Comparison of ENCODE assay signal across 8 cellular contexts in the genomic region with DNA sequence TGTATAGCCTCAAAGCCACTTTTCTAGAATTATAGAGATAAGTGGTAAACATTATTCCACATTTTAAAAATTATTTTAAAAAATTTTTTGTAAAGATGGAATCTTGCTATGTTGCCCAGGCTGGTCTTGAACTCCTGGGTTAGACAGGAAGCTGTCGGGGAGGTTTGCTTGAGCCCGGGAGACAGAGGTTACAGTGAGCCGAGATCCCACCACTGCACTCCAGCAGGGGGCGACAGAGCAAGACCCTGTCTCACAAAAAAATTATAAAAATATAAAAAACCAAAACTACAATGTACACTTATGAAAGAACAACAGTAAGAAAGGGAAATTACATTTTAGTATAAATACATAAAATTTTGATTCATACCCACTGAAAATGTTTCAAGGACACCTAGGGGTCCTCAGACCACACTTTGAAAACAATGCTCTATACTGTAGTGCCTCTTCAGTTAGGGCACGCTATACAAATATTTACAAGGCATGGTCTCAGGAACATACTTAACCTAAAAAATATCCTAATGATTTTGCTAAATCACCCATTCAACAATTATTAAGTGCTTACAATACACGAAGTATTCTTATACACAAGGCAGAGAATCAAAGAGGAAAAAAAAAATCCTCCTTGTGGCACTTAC.
DNase-seq lines count a peak whose midpoint lies in the region; ATAC-seq and TF ChIP-seq lines count a peak whose summit lies in the region.

No MANE protein-coding gene starts in this region.

- H3K36me3 Mint-ChIP-seq in nephron progenitor cell (ENCODE audit: low read depth), result peaks cover 24% of the 10 kb centered on the region

- no peak for ATAC-seq in HG02610 (IDR thresholded peaks at IDR 0.05; ENCODE audit: unreplicated experiment)
- ATAC-seq in HG03460 (IDR thresholded peaks at IDR 0.05; ENCODE audit: unreplicated experiment), result no peak

- peaks cover 10% of the 10 kb centered on the region for H3K36me3 ChIP-seq in MG63
- no peaks in the 10 kb centered on the region for H3K36me3 ChIP-seq in thyroid gland

- no peak overlapping the region for H3K27ac Mint-ChIP-seq in nephron progenitor cell

- no peaks in the 10 kb centered on the region for H3K9me3 ChIP-seq in MG63
- H3K9me3 ChIP-seq in thyroid gland, result no peaks in the 10 kb centered on the region

- TF ChIP-seq CTCF in nephron progenitor cell (IDR thresholded peaks at IDR 0.05), result peak; percentile 72
- peak in 5 of 6 experiments; percentile 21 to 55 (median 39) for TF ChIP-seq CTCF in thyroid gland (IDR thresholded peaks at IDR 0.05)

- peaks cover 12% of the 10 kb centered on the region for H3K9me3 Mint-ChIP-seq in nephron progenitor cell

- no peaks in the 10 kb centered on the region for H3K27me3 ChIP-seq in MG63
- no peaks in the 10 kb centered on the region for H3K27me3 ChIP-seq in thyroid gland

- no peaks in the 10 kb centered on the region for H3K27me3 Mint-ChIP-seq in nephron progenitor cell (ENCODE audit: low read depth, poor library complexity)

- H3K4me3 ChIP-seq in MG63 (no peak overlapping the region), thyroid gland (replicated peaks in 1 of 3) (no peak overlapping the region)

- DNase-seq in CD1c-positive myeloid dendritic cell (ENCODE audit: extremely low spot score) (peak; percentile 64), MG63 (peak; percentile 29), nephron progenitor cell (peak; percentile 51), thyroid gland (peak; percentile 31 to 38)
- peak; percentile 79 to 80 for DNase-seq in activated CD4-positive, alpha-beta T cell treated with anti-CD3 and anti-CD28 coated beads, Interleukin-2, amount 50 U/mL, for 48 hours
- peak; percentile 51 for DNase-seq in effector CD8-positive, alpha-beta T cell (lab: John Stamatoyannopoulos, UW)

- H3K4me1 ChIP-seq in thyroid gland, result peaks cover 34% of the 10 kb centered on the region in 2 donors

- no peak for TF ChIP-seq POLR2A in thyroid gland (IDR thresholded peaks at IDR 0.05)

- H3K4me1 Mint-ChIP-seq in nephron progenitor cell, result peaks cover 8% of the 10 kb centered on the region

- no peak overlapping the region for H3K4me3 Mint-ChIP-seq in nephron progenitor cell

- intact Hi-C loops in thyroid gland (cut with DNase I), result loop anchor here (10.0 kb wide), 1 partner anchor 109 kb away; the partner anchor contains the start of gene MRTFA

- 42 to 48% methylated on average over 6 of the region's 6 CpGs for WGBS in thyroid gland, 2 donors

- peak overlapping the region in 1 of 3 donors; percentile 19 for H3K27ac ChIP-seq in thyroid gland

Comparison
In these comparisons a context has a peak if more than half of its experiments do, and no peak if none do; other contexts are left out.
1. DNase-seq: peak in every context shown above with its lines; median percentile 80 in activated CD4-positive, alpha-beta T cell treated with anti-CD3 and anti-CD28 coated beads, Interleukin-2, amount 50 U/mL, for 48 hours; 64 in CD1c-positive myeloid dendritic cell; 51 in effector CD8-positive, alpha-beta T cell; 51 in nephron progenitor cell; 34 in thyroid gland; 29 in MG63.